ENCODE assay signal across 16 cellular contexts in the genomic region with DNA sequence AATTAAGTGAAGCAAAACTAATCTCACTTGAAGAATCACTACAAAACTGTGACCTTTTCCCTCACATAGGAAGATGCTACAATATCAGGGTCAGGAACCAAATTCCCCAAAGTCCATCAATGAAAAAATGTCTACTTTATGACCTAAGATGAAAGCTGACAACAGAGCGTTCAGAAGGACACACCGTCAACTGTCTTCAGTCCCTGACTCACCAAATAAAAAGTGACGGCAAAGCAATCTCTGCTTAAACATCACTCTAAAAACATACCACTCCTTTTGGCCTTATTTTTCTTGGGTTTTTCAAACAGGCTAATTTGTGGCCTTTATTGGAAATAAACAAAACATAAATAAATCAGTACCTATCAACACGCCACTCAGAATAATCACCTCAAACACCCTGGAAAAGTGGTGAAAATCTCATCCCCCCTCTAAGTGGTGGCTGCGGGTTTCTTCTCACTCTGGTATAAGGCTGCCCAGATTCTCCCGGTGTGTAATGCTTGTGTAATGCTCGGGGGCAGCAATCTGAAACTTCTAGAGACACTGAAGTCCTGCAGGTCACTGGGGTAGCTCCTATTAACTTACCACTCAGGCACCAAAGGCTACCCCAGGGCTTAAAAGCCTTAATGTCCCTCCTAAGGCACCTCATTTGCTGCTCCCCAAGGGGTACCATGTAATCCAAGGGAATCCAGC. TPM values are rescaled to one million over a fixed set of nuclear protein-coding genes. Genes with fewer than 3 reads are reported as not detected.
DNase-seq lines count a peak whose midpoint lies in the region; ATAC-seq, FAIRE-seq and TF ChIP-seq lines count a peak whose summit lies in the region.
"Had no signal": no experiment of that assay in that cellular context is flagged by ENCODE, and none has a peak within 500 bp of the region (broad histone marks: within the 10 kb centered on the region; RNA-seq: fewer than 3 reads in every experiment).

No MANE protein-coding gene starts in this region.

- H3K4me3 Mint-ChIP-seq in CD8-positive, alpha-beta T cell, result peak overlapping the region; percentile 78
- peak overlapping the region; percentile 75 for H3K4me3 Mint-ChIP-seq in activated naive CD8-positive, alpha-beta T cell treated with anti-CD3 and anti-CD28 coated beads for 36 hours
- H3K4me3 Mint-ChIP-seq: endodermal cell had no signal

- H3K36me3 Mint-ChIP-seq in CD8-positive, alpha-beta T cell, result peaks cover 76% of the 10 kb centered on the region
- H3K36me3 Mint-ChIP-seq in activated naive CD8-positive, alpha-beta T cell treated with anti-CD3 and anti-CD28 coated beads for 36 hours, result peaks cover 84% of the 10 kb centered on the region

- no peaks in the 10 kb centered on the region for H3K9me3 ChIP-seq in CD8-positive, alpha-beta T cell (ENCODE audit: low read length)
- no peaks in the 10 kb centered on the region for H3K9me3 ChIP-seq in neutrophil
- no peaks in the 10 kb centered on the region for H3K9me3 ChIP-seq in small intestine (ENCODE audit: control insufficient read depth, low read depth)

- no peak for FAIRE-seq in small intestine (lab: Jason Lieb, UNC)
- FAIRE-seq: bronchial epithelial cell had no signal

- H3K36me3 ChIP-seq in CD8-positive, alpha-beta T cell (ENCODE audit: insufficient read depth, low read length), result peaks cover 7% of the 10 kb centered on the region
- H3K36me3 ChIP-seq in neutrophil (peaks cover 34% of the 10 kb centered on the region), small intestine (ENCODE audit: control insufficient read depth in 2 of 2, insufficient read depth in 2 of 2, low read length in 2 of 2) (no peaks in the 10 kb centered on the region)

- TF ChIP-seq CTCF in CD8-positive, alpha-beta T cell (IDR thresholded peaks at IDR 0.05), result no peak
- no peak for TF ChIP-seq CTCF in neutrophil (IDR thresholded peaks at IDR 0.05)

- in situ Hi-C loops in G401 (cut with HindIII; ENCODE audit: low sequenced_read_pairs), result no loop called here

- H3K9me3 Mint-ChIP-seq in CD8-positive, alpha-beta T cell, result no peaks in the 10 kb centered on the region
- H3K9me3 Mint-ChIP-seq in activated naive CD8-positive, alpha-beta T cell treated with anti-CD3 and anti-CD28 coated beads for 36 hours, result no peaks in the 10 kb centered on the region
- H3K9me3 Mint-ChIP-seq: endodermal cell had no signal

- CTCF ChIA-PET in CD8-positive, alpha-beta T cell (lab: Charles Lee), result interaction anchor here (1.1 to 1.7 kb wide), 3 partner anchors 19 to 40 kb away, joined by 4 read pairs; no protein-coding TSS in a partner anchor

- WGBS in small intestine, 3 donors, result 85 to 89% (median 86%) methylated on average over 7 of the region's 7 CpGs

- POLR2A ChIA-PET in CD8-positive, alpha-beta T cell (lab: Charles Lee), result interaction anchor here (1.0 to 2.8 kb wide), 5 partner anchors 10 to 68 kb away, joined by 3 to 12 read pairs (median 4); no protein-coding TSS in a partner anchor

- ATAC-seq in CD8-positive, alpha-beta T cell, result peak; percentile 13
- ATAC-seq in GM21447 (IDR thresholded peaks at IDR 0.05; ENCODE audit: unreplicated experiment), result no peak
- ATAC-seq: foreskin keratinocyte had no signal

- H3K4me1 ChIP-seq in CD8-positive, alpha-beta T cell (ENCODE audit: insufficient read depth, low read length), result peaks cover 97% of the 10 kb centered on the region
- peaks cover 75 to 95% of the 10 kb centered on the region in 2 experiments for H3K4me1 ChIP-seq in neutrophil (ENCODE audit: control insufficient read depth in 1 of 2, insufficient read depth in 1 of 2, low read depth in 1 of 2, low read length in 1 of 2)
- peaks cover 0 to 7% of the 10 kb centered on the region in 2 donors for H3K4me1 ChIP-seq in small intestine (ENCODE audit: control insufficient read depth in 2 of 2, insufficient read depth in 1 of 2, low read depth in 1 of 2, low read length in 1 of 2)
- H3K4me1 ChIP-seq: foreskin keratinocyte had no signal

- H3K27ac ChIP-seq in CD8-positive, alpha-beta T cell (ENCODE audit: low read depth, low read length), result peak overlapping the region; percentile 57
- H3K27ac ChIP-seq in neutrophil (peak overlapping the region; percentile 73), small intestine (ENCODE audit: low read depth in 1 of 2, low read length in 1 of 2) (peak overlapping the region in 1 of 2 donors; percentile 77)
- H3K27ac ChIP-seq: foreskin keratinocyte, RWPE1 had no signal

- peak overlapping the region; percentile 99 for H3K27ac Mint-ChIP-seq in CD8-positive, alpha-beta T cell
- H3K27ac Mint-ChIP-seq in activated naive CD8-positive, alpha-beta T cell treated with anti-CD3 and anti-CD28 coated beads for 36 hours, result peak overlapping the region; percentile 98
- H3K27ac Mint-ChIP-seq: endodermal cell had no signal

- no peaks in the 10 kb centered on the region for H3K27me3 ChIP-seq in CD8-positive, alpha-beta T cell (ENCODE audit: insufficient read depth, low read length)
- H3K27me3 ChIP-seq in neutrophil, result no peaks in the 10 kb centered on the region
- no peaks in the 10 kb centered on the region for H3K27me3 ChIP-seq in small intestine (ENCODE audit: control insufficient read depth in 2 of 2, insufficient read depth in 2 of 2, low read length in 2 of 2)
- H3K27me3 ChIP-seq: foreskin keratinocyte had no signal

- H3K4me3 ChIP-seq in CD8-positive, alpha-beta T cell (ENCODE audit: low read depth, low read length), result peak overlapping the region; percentile 36
- H3K4me3 ChIP-seq in neutrophil (ENCODE audit: low read depth in 1 of 2, low read length in 1 of 2) (peak overlapping the region in 1 of 2 experiments; percentile 33), small intestine (ENCODE audit: low read depth in 1 of 2, low read length in 2 of 2) (no peak overlapping the region)

- no peaks in the 10 kb centered on the region for H3K27me3 Mint-ChIP-seq in CD8-positive, alpha-beta T cell (ENCODE audit: low read depth)
- H3K27me3 Mint-ChIP-seq in activated naive CD8-positive, alpha-beta T cell treated with anti-CD3 and anti-CD28 coated beads for 36 hours, result peaks cover 4% of the 10 kb centered on the region

- intact Hi-C loops in CD8-positive, alpha-beta T cell (cut with DNase I, micrococcal nuclease), result loop anchor here in 1 of 2 experiments (2.0 to 5.0 kb wide), 2 partner anchors 42 to 69 kb away; no protein-coding TSS in a partner anchor

- peaks cover 94% of the 10 kb centered on the region for H3K4me1 Mint-ChIP-seq in CD8-positive, alpha-beta T cell (ENCODE audit: low read depth)
- H3K4me1 Mint-ChIP-seq in activated naive CD8-positive, alpha-beta T cell treated with anti-CD3 and anti-CD28 coated beads for 36 hours, result peaks cover 88% of the 10 kb centered on the region

- no peak for DNase-seq in CD8-positive, alpha-beta T cell
- DNase-seq in NCI-H69 (lab: John Stamatoyannopoulos, UW), result peak; percentile 38
- DNase-seq in activated naive CD8-positive, alpha-beta T cell treated with anti-CD3 and anti-CD28 coated beads for 36 hours, result no peak
- DNase-seq in hepatic stellate cell (ENCODE audit: low spot score), result no peak
- DNase-seq in G401 (ENCODE audit: low spot score), result no peak
- DNase-seq in small intestine, result no peak
- DNase-seq: C1 segment of cervical spinal cord; endodermal cell; foreskin keratinocyte; NCI-H1105; NCI-H524 treated with DMSO at 0.1 percent for 48 hours; stimulated activated CD4-positive, alpha-beta T cell treated with anti-CD3 and anti-CD28 coated beads, Interleukin-2, amount 100 ng/mL, for 48 hours had no signal

RNA-seq across cellular contexts. Expression of a gene that starts 29.5 kb away (rescaled TPM):
- total RNA-seq in CD8-positive, alpha-beta T cell, result 100 to 1,000 TPM; 286 to 305 TPM
- total RNA-seq in activated naive CD8-positive, alpha-beta T cell treated with anti-CD3 and anti-CD28 coated beads for 36 hours, result 100 to 1,000 TPM; 239 to 245 TPM
- 2.2 and 2.3 TPM in 2 replicates for total RNA-seq in G401 (2014; rRNA removed; shearing (Covaris generic))
- polyA plus RNA-seq in small intestine, result 1 to 10 TPM in 2 of 3 donors, under 1 TPM in 1; 0.67 to 8.8 (median 4.6) TPM

Comparison
In these comparisons a context has a peak if more than half of its experiments do, and no peak if none do; other contexts are left out.
1. RNA of a gene that starts 29.5 kb away (total RNA-seq): 286 to 305 TPM in CD8-positive, alpha-beta T cell and 239 to 245 TPM in activated naive CD8-positive, alpha-beta T cell treated with anti-CD3 and anti-CD28 coated beads for 36 hours; 2.2 to 2.3 TPM in G401; every median in the first group is over 10 times any median in the second.